Comparison of ENCODE assay signal across 8 cellular contexts in the genomic region with DNA sequence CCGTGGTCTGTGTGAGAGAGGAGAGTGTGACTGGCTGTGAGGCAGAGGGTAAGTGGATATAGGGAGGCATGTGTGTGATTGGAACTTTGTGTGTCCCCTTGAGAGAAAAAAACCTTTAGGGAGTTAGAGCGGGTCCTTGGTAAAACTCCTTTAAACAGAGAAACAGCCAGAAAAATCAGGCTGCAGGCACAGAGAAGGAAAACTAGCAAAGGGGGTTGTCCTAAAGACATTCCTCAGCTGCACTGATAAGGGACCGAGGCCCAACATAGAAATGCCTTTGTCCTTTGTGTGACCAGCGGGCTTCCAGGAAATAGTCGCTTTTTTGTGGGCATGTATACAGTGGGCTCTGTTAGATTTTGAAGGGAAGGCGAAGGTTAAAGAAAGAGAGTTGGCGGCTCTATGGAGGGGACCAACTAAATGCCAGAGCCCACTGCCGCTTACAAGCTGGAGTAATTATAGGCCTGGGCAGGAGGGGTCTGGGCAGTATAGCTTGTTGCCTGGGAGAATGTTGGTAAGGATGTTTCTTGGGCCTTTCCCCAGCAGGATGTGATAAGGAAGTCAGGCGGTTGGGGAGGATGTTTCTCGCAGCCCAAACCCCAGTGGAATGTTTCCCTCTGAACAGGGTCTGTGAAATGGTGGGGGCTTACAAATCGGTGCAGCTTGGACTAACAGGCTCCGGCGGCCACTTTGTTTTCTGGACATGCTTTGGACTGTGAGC.
A peak's percentile ranks its signal among the peaks of the same experiment; 100 is the strongest.
DNase-seq lines count a peak whose midpoint lies in the region; ATAC-seq, FAIRE-seq and TF ChIP-seq lines count a peak whose summit lies in the region.
"Not testable (repeated sequence)": the region's sequence is repeated elsewhere in the genome, so short reads cannot be mapped to it uniquely, and the experiment has no call there.

No MANE protein-coding gene starts in this region.

- H3K27me3 ChIP-seq in CD8-positive, alpha-beta memory T cell (ENCODE audit: insufficient read depth, low read length, poor library complexity, severe bottlenecking); GM12878 (replicated peaks in 1 of 2; ENCODE audit: control insufficient read depth in 2 of 2, insufficient read depth in 2 of 2, low read length in 1 of 2); esophagus squamous epithelium; pancreas; thoracic aorta (replicated peaks; ENCODE audit: insufficient read depth): not testable (repeated sequence)

- intact Hi-C loops in GM12878 (cut with micrococcal nuclease; ENCODE audit: unreplicated experiment); esophagus squamous epithelium (cut with DNase I); lower leg skin (cut with DNase I; ENCODE audit: low total_unique reads); pancreas (cut with DNase I): not testable (repeated sequence)

- H2AFZ ChIP-seq in GM12878 (ENCODE audit: control insufficient read depth, low read depth, low read length): peak overlapping the region; percentile 80

- H4K20me1 ChIP-seq in GM12878 (ENCODE audit: control insufficient read depth, insufficient read depth): not testable (repeated sequence)

- not testable (repeated sequence) for DNase-seq in CD8-positive, alpha-beta memory T cell; GM12878 (ENCODE audit: low read depth, low spot score); esophagus squamous epithelium (lab: John Stamatoyannopoulos, UW); thoracic aorta (ENCODE audit: low spot score)
- DNase-seq in lower leg skin (ENCODE audit: low spot score in 2 of 2) (peak in 1 of 2 donors; percentile 78), pancreas (peak in 3 of 6 donors; percentile 23 to 31 (median 27))

- TF ChIP-seq CTCF in WI38 (IDR thresholded peaks at IDR 0.05; ENCODE audit: low read depth, low read length); GM12878 (IDR thresholded peaks at IDR 0.05 in 2 of 3, conservative IDR thresholded peaks at IDR 0.05 in 1 of 3; ENCODE audit: control insufficient read depth in 2 of 3, extremely low read depth in 1 of 3, insufficient read depth in 1 of 3, low read depth in 3 of 3, low read length in 3 of 3); esophagus squamous epithelium (IDR thresholded peaks at IDR 0.05); lower leg skin (IDR thresholded peaks at IDR 0.05); pancreas (IDR thresholded peaks at IDR 0.05); thoracic aorta (IDR thresholded peaks at IDR 0.05): not testable (repeated sequence)

- H3K27me3 Mint-ChIP-seq in CD8-positive, alpha-beta memory T cell; IgD-negative memory B cell: not testable (repeated sequence)

- CTCF ChIA-PET in CD8-positive, alpha-beta memory T cell (lab: Charles Lee); GM12878 (lab: Yijun Ruan, JAX): not testable (repeated sequence)

- peak overlapping the region; percentile 84 to 99 (median 92) for H3K4me3 Mint-ChIP-seq in CD8-positive, alpha-beta memory T cell
- H3K4me3 Mint-ChIP-seq in IgD-negative memory B cell: peak overlapping the region; percentile 90 to 98 (median 94)

- not testable (repeated sequence) for ATAC-seq in GM12878; pancreas; thoracic aorta (ENCODE audit: insufficient number of reproducible peaks, low FRiP score, low read depth)

- H3K9me3 Mint-ChIP-seq in CD8-positive, alpha-beta memory T cell; IgD-negative memory B cell: not testable (repeated sequence)

- in situ Hi-C loops in GM12878 (cut with MboI): not testable (repeated sequence)

- H3K4me2 ChIP-seq in GM12878 (ENCODE audit: control insufficient read depth, insufficient read depth): peak overlapping the region; percentile 64; the same call in 1 of the 2 replicates

- not testable (repeated sequence) for H3K36me3 Mint-ChIP-seq in CD8-positive, alpha-beta memory T cell; IgD-negative memory B cell

- peak overlapping the region; percentile 31 for H3K27ac ChIP-seq in CD8-positive, alpha-beta memory T cell (ENCODE audit: low read depth, low read length)
- H3K27ac ChIP-seq in GM12878 (ENCODE audit: control insufficient read depth, insufficient read depth) (peak overlapping the region; percentile 69), esophagus squamous epithelium (peak overlapping the region; percentile 68 to 87 (median 84)), pancreas (peak overlapping the region; percentile 74 to 83 (median 80)), thoracic aorta (peak overlapping the region; percentile 88 to 89)

- TF ChIP-seq EP300 in GM12878 (IDR thresholded peaks at IDR 0.05; ENCODE audit: borderline replicate concordance in 1 of 2, control insufficient read depth in 1 of 2, low read depth in 2 of 2, low read length in 2 of 2): not testable (repeated sequence)

- RAD21 ChIA-PET in GM12878 (lab: Charles Lee; ENCODE audit: unreplicated experiment): not testable (repeated sequence)

- H3K9me3 ChIP-seq in CD8-positive, alpha-beta memory T cell (ENCODE audit: low read length); GM12878 (replicated peaks; ENCODE audit: control insufficient read depth, insufficient read depth, low read length); esophagus squamous epithelium; pancreas; thoracic aorta: not testable (repeated sequence)

- BruUV-seq in GM12878 (replicated peaks; lab: Mats Ljungman, UMichigan): not testable (repeated sequence)

- under 1% methylated on average over 8 of the region's 13 CpGs for WGBS in GM12878 (ENCODE audit: insufficient coverage, insufficient replicate concordance, low lambda C conversion rate, missing lambda C conversion rate)
- 10 to 15% methylated on average over 10 of the region's 13 CpGs for WGBS in esophagus squamous epithelium, 2 donors
- 9 to 32% methylated on average over 6 to 10 of the region's 13 CpGs for WGBS in lower leg skin, 2 donors
- WGBS in pancreas, 2 donors: 8 to 11% methylated on average over 6 to 10 of the region's 13 CpGs

- peak overlapping the region; percentile 49 to 96 (median 84) for H3K27ac Mint-ChIP-seq in CD8-positive, alpha-beta memory T cell
- peak overlapping the region; percentile 49 to 91 (median 90) for H3K27ac Mint-ChIP-seq in IgD-negative memory B cell

- not testable (repeated sequence) for FAIRE-seq in GM12878 (lab: Jason Lieb, UNC); pancreas (lab: Jason Lieb, UNC)

- H3K4me3 ChIP-seq in CD8-positive, alpha-beta memory T cell (ENCODE audit: low read length): peak overlapping the region; percentile 49
- H3K4me3 ChIP-seq in WI38 (ENCODE audit: low read depth, low read length) (peak overlapping the region; percentile 66), GM12878 (peak overlapping the region; percentile 84), esophagus squamous epithelium (peak overlapping the region; percentile 40 to 68 (median 62)), lower leg skin (ENCODE audit: low read depth, poor library complexity, severe bottlenecking) (peak overlapping the region; percentile 38), pancreas (peak overlapping the region; percentile 23 to 53 (median 50)), thoracic aorta (peak overlapping the region; percentile 88)

- SMC1A ChIA-PET in GM12878 (lab: Charles Lee; ENCODE audit: uncharacterized antibody, unreplicated experiment): interaction anchor here (0.9 kb wide), 1 partner anchor 318 kb away, joined by 3 read pairs; no protein-coding TSS in a partner anchor

- H3K79me2 ChIP-seq in GM12878 (ENCODE audit: control insufficient read depth, insufficient read depth, low read length): not testable (repeated sequence)

- H3K36me3 ChIP-seq in CD8-positive, alpha-beta memory T cell (ENCODE audit: insufficient read depth, low read length); GM12878 (ENCODE audit: control insufficient read depth in 2 of 2, insufficient read depth in 2 of 2, low read length in 1 of 2); esophagus squamous epithelium; pancreas; thoracic aorta: not testable (repeated sequence)

- not testable (repeated sequence) for TF ChIP-seq RAD21 in GM12878 (IDR thresholded peaks at IDR 0.05; ENCODE audit: insufficient read depth, low read depth, low read length)

- H3K4me1 Mint-ChIP-seq in CD8-positive, alpha-beta memory T cell: peaks cover 9 to 10% (median 10%) of the 10 kb centered on the region in 3 donors
- H3K4me1 Mint-ChIP-seq in IgD-negative memory B cell: not testable (repeated sequence)

- not testable (repeated sequence) for TF ChIP-seq POLR2A in GM12878 (IDR thresholded peaks at IDR 0.05; ENCODE audit: low read depth, low read length); esophagus squamous epithelium (IDR thresholded peaks at IDR 0.05); lower leg skin (IDR thresholded peaks at IDR 0.05)

- H3K4me1 ChIP-seq in CD8-positive, alpha-beta memory T cell (ENCODE audit: insufficient read depth, low read length); GM12878 (ENCODE audit: control insufficient read depth, insufficient read depth, low read length); esophagus squamous epithelium; pancreas; thoracic aorta (ENCODE audit: control insufficient read depth in 1 of 2, low read depth in 2 of 2): not testable (repeated sequence)

- POLR2A ChIA-PET in CD8-positive, alpha-beta memory T cell (lab: Charles Lee); GM12878 (lab: Charles Lee): not testable (repeated sequence)

- H3K9ac ChIP-seq in GM12878 (ENCODE audit: control insufficient read depth, insufficient read depth, low read length): peak overlapping the region; percentile 77

Comparison
In these comparisons a context has a peak if more than half of its experiments do, and no peak if none do; other contexts are left out.
1. H3K27ac ChIP-seq: peak in every context shown above with its lines; median percentile 88 in thoracic aorta; 84 in esophagus squamous epithelium; 80 in pancreas; 69 in GM12878; 31 in CD8-positive, alpha-beta memory T cell.
2. H3K4me3 ChIP-seq: peak in every context shown above with its lines; median percentile 88 in thoracic aorta; 84 in GM12878; 66 in WI38; 62 in esophagus squamous epithelium; 50 in pancreas; 49 in CD8-positive, alpha-beta memory T cell; 38 in lower leg skin.